1 cellular context compared by ENCODE assay signal in the genomic region with DNA sequence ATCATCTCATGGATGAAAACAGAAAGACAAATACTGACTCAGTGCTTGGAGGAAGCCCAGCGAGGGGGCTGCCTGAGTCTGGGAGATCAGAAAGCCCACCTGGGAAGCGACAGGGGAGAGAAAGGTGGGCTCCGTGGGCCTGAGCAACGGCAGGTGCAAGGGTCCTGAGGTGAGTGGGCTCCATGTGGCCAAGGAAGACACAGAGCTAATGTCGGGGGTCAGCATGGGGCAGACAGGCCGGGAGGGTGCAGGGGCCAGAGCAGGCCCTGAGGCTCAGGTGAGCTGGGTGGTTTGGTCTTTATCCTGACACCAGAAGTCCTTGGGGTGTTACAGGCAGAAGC.
TF ChIP-seq lines count a peak whose summit lies in the region.

No MANE protein-coding gene starts in this region.

TF ChIP-seq in H1, 55 proteins besides CTCF, POLR2A, EP300 and RAD21:
- TF ChIP-seq SAP30 (IDR thresholded peaks at IDR 0.05; ENCODE audit: insufficient read depth, insufficient replicate concordance, low read length) (no peak), POU5F1 (IDR thresholded peaks at IDR 0.05; ENCODE audit: low read depth, low read length) (no peak), HDAC6 (IDR thresholded peaks at IDR 0.05; ENCODE audit: low read depth, low read length) (no peak), TAF7 (optimal IDR thresholded peaks at IDR 0.05; ENCODE audit: borderline replicate concordance, low read depth, low read length) (no peak), KDM4A (IDR thresholded peaks at IDR 0.05; ENCODE audit: low read depth, low read length, severe bottlenecking) (no peak), ASH2L (IDR thresholded peaks at IDR 0.05; ENCODE audit: low read length) (no peak), BCL11A (IDR thresholded peaks at IDR 0.05; ENCODE audit: low read depth in 2 of 2, low read length in 2 of 2) (no peak)
